Comparison of ENCODE assay signal across 12 cellular contexts in genomic region chr2:113180131-113180946, GRCh38. TPM values are rescaled to one million over a fixed set of nuclear protein-coding genes. Genes with fewer than 3 reads are reported as not detected.
A peak's percentile ranks its signal among the peaks of the same experiment; 100 is the strongest.
DNase-seq lines count a peak whose midpoint lies in the region; ATAC-seq, FAIRE-seq and TF ChIP-seq lines count a peak whose summit lies in the region.
"Had no signal": no experiment of that assay in that cellular context is flagged by ENCODE, and none has a peak within 500 bp of the region (broad histone marks: within the 10 kb centered on the region; RNA-seq: fewer than 3 reads in every experiment).

No MANE protein-coding gene starts in this region.

- peak; percentile 73 for DNase-seq in cardiac septum (ENCODE audit: low spot score)
- DNase-seq in right atrium auricular region (ENCODE audit: low spot score): no peak
- no peak for DNase-seq in activated CD8-positive, alpha-beta T cell treated with anti-CD3 and anti-CD28 coated beads, Interleukin-2, amount 10 ng/mL, durations not matched to agents 7 days and 5 days
- peak; percentile 46 for DNase-seq in kidney
- DNase-seq in cerebellum (ENCODE audit: low spot score): no peak
- no peak for DNase-seq in SHP77 treated with DMSO at 0.1 percent for 48 hours (lab: John Stamatoyannopoulos, UW)
- DNase-seq: Karpas-422 had no signal

- no peak overlapping the region for H3K27ac ChIP-seq in right atrium auricular region
- no peak overlapping the region for H3K27ac ChIP-seq in kidney (ENCODE audit: low read depth in 2 of 2, low read length in 2 of 2)
- peak overlapping the region; percentile 55 for H3K27ac ChIP-seq in thymus (ENCODE audit: low read depth)

- no peaks in the 10 kb centered on the region for H3K36me3 ChIP-seq in right atrium auricular region
- H3K36me3 ChIP-seq in kidney (ENCODE audit: control insufficient read depth in 1 of 2, insufficient read depth in 2 of 2, low read length in 2 of 2): no peaks in the 10 kb centered on the region
- H3K36me3 ChIP-seq in thymus (ENCODE audit: control insufficient read depth, insufficient read depth): peaks cover 60% of the 10 kb centered on the region

- H3K27me3 Mint-ChIP-seq in activated CD8-positive, alpha-beta T cell treated with anti-CD3 and anti-CD28 coated beads, Interleukin-2, amount 10 ng/mL, durations not matched to agents 7 days and 5 days (ENCODE audit: low read depth): no peaks in the 10 kb centered on the region

- H3K27me3 ChIP-seq in right atrium auricular region: no peaks in the 10 kb centered on the region
- no peaks in the 10 kb centered on the region for H3K27me3 ChIP-seq in thymus (ENCODE audit: control insufficient read depth, insufficient read depth)

- H3K9ac ChIP-seq in kidney (ENCODE audit: low read length in 2 of 2): no peak overlapping the region

- POLR2A ChIA-PET in activated CD8-positive, alpha-beta T cell treated with anti-CD3 and anti-CD28 coated beads, Interleukin-2, amount 10 ng/mL, durations not matched to agents 7 days and 5 days (lab: Charles Lee): interaction anchor here (1.0 to 2.2 kb wide), 7 partner anchors 13 to 82 kb away, joined by 3 to 11 read pairs (median 5); no protein-coding TSS in a partner anchor

- H3K4me3 Mint-ChIP-seq in activated CD8-positive, alpha-beta T cell treated with anti-CD3 and anti-CD28 coated beads, Interleukin-2, amount 10 ng/mL, durations not matched to agents 7 days and 5 days: peak overlapping the region; percentile 83
- H3K4me3 Mint-ChIP-seq: nephron had no signal

- CTCF ChIA-PET in activated CD8-positive, alpha-beta T cell treated with anti-CD3 and anti-CD28 coated beads, Interleukin-2, amount 10 ng/mL, durations not matched to agents 7 days and 5 days (lab: Charles Lee): interaction anchor here (0.8 to 13.5 kb wide), 18 partner anchors 10 to 210 kb away, joined by 3 to 370 read pairs (median 6); no protein-coding TSS in a partner anchor

- WGBS in thymus: 88% methylated on average over 17 of the region's 17 CpGs

- H3K4me3 ChIP-seq in right atrium auricular region: no peak overlapping the region
- H3K4me3 ChIP-seq in kidney (ENCODE audit: low read length in 2 of 2): no peak overlapping the region
- H3K4me3 ChIP-seq in thymus (ENCODE audit: low read length): no peak overlapping the region

- peak overlapping the region; percentile 83 for H3K27ac Mint-ChIP-seq in activated CD8-positive, alpha-beta T cell treated with anti-CD3 and anti-CD28 coated beads, Interleukin-2, amount 10 ng/mL, durations not matched to agents 7 days and 5 days
- H3K27ac Mint-ChIP-seq: nephron had no signal

- H3K9me3 ChIP-seq in right atrium auricular region: no peaks in the 10 kb centered on the region
- H3K9me3 ChIP-seq in kidney (ENCODE audit: control insufficient read depth in 1 of 2, low read length in 2 of 2): no peaks in the 10 kb centered on the region
- no peaks in the 10 kb centered on the region for H3K9me3 ChIP-seq in thymus (ENCODE audit: control insufficient read depth)

- H3K9me3 Mint-ChIP-seq in activated CD8-positive, alpha-beta T cell treated with anti-CD3 and anti-CD28 coated beads, Interleukin-2, amount 10 ng/mL, durations not matched to agents 7 days and 5 days (ENCODE audit: insufficient read depth): no peaks in the 10 kb centered on the region
- H3K9me3 Mint-ChIP-seq: nephron had no signal

- H3K4me1 Mint-ChIP-seq in activated CD8-positive, alpha-beta T cell treated with anti-CD3 and anti-CD28 coated beads, Interleukin-2, amount 10 ng/mL, durations not matched to agents 7 days and 5 days (ENCODE audit: low read depth): peaks cover 86% of the 10 kb centered on the region

- TF ChIP-seq CTCF in right atrium auricular region (IDR thresholded peaks at IDR 0.05) (no peak), kidney (IDR thresholded peaks at IDR 0.05; ENCODE audit: borderline replicate concordance, extremely low read depth, insufficient read depth) (no peak)

- FAIRE-seq in kidney (lab: Jason Lieb, UNC): no peak
- FAIRE-seq: colon had no signal

- H3K4me1 ChIP-seq in right atrium auricular region (no peaks in the 10 kb centered on the region), kidney (ENCODE audit: control insufficient read depth in 1 of 2, insufficient read depth in 1 of 2, low read depth in 1 of 2, low read length in 2 of 2) (peaks cover 0 to 7% of the 10 kb centered on the region in 2 donors), thymus (ENCODE audit: control insufficient read depth, insufficient read depth, low read length) (peaks cover 44% of the 10 kb centered on the region)

- no peak for ATAC-seq in activated CD8-positive, alpha-beta T cell treated with anti-CD3 and anti-CD28 coated beads, Interleukin-2, amount 10 ng/mL, durations not matched to agents 7 days and 5 days
- no peak for ATAC-seq in GM19324 (IDR thresholded peaks at IDR 0.05; ENCODE audit: low FRiP score, unreplicated experiment)

- intact Hi-C loops in cardiac septum (cut with DNase I): no loop called here
- intact Hi-C loops in kidney (cut with DNase I): no loop called here

- H3K36me3 Mint-ChIP-seq in activated CD8-positive, alpha-beta T cell treated with anti-CD3 and anti-CD28 coated beads, Interleukin-2, amount 10 ng/mL, durations not matched to agents 7 days and 5 days (ENCODE audit: low read depth): peaks cover 91% of the 10 kb centered on the region

RNA-seq across cellular contexts. Expression of gene PSD4, which starts 6.6 kb away (rescaled TPM):
- total RNA-seq in cardiac septum (2.3 TPM), right atrium auricular region (1 to 10 TPM; 2.4 to 4.5 TPM), kidney (42.0 TPM), cerebellum (4.0 TPM)
- 100 to 1,000 TPM; 394 to 404 TPM for total RNA-seq in activated CD8-positive, alpha-beta T cell treated with anti-CD3 and anti-CD28 coated beads, Interleukin-2, amount 10 ng/mL, durations not matched to agents 7 days and 5 days
- polyA plus RNA-seq in kidney (ENCODE audit: insufficient read depth, low read depth, low replicate concordance) (16.2 TPM), thymus (92.1 TPM)
- total RNA-seq: G401 had no signal

RNA-seq across cellular contexts. Expression of gene IL1RN, which starts 52.9 kb away (rescaled TPM):
- total RNA-seq in cardiac septum (0.59 TPM), right atrium auricular region (1 to 10 TPM in 1 of 2 donors, under 1 TPM in 1; 0.41 to 1.3 TPM), kidney (2.1 TPM), cerebellum (not detected)
- total RNA-seq in activated CD8-positive, alpha-beta T cell treated with anti-CD3 and anti-CD28 coated beads, Interleukin-2, amount 10 ng/mL, durations not matched to agents 7 days and 5 days: under 1 TPM in 1 of 2 experiments, not detected in 1; 0.31 TPM
- polyA plus RNA-seq in kidney (ENCODE audit: insufficient read depth, low read depth, low replicate concordance) (1.3 TPM), thymus (16.9 TPM)
- total RNA-seq: G401 had no signal

Comparison
In these comparisons a context has a peak if more than half of its experiments do, and no peak if none do; other contexts are left out.
1. DNase-seq: peak in cardiac septum (single experiment) and kidney (single experiment); none in right atrium auricular region (single experiment), activated CD8-positive, alpha-beta T cell treated with anti-CD3 and anti-CD28 coated beads, Interleukin-2, amount 10 ng/mL, durations not matched to agents 7 days and 5 days (single experiment), cerebellum (single experiment) and SHP77 treated with DMSO at 0.1 percent for 48 hours (single experiment).